Comparison of ENCODE assay signal across 25 cellular contexts in the genomic region with DNA sequence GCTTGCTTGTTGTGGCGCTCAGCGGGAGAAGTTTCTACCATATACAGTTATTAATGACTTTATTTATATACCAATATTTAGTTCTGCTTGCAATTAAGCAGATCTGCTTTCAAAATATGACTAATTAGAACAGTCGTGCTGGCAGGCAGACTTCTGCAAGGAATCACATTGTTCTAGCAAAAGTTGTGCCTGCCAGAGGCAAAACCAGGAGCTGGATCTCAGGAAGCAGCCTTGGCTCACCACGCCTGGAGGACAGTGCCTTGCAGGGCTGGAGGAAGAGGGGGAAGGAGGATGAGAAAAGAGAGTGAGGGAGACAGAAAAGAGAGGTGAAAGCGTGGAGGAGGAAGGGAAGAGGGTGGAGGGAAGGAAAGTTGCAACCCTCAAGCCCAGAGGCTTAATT.
"Had no signal": no experiment of that assay in that cellular context is flagged by ENCODE, and none has a peak within 500 bp of the region (broad histone marks: within the 10 kb centered on the region; RNA-seq: fewer than 3 reads in every experiment).

No MANE protein-coding gene starts in this region.

- H3K27me3 ChIP-seq: adrenal gland, body of pancreas had no signal

- H3K9me3 ChIP-seq: adrenal gland, body of pancreas, heart right ventricle had no signal

- H3K4me3 ChIP-seq: adrenal gland, body of pancreas, heart right ventricle had no signal

- DNase-seq: activated B cell treated with CpG ODN at 0.5 μM for 24 hours; activated CD4-positive, alpha-beta T cell treated with anti-CD3 and anti-CD28 coated beads for 48 hours; activated CD4-positive, alpha-beta T cell treated with anti-CD3 and anti-CD28 coated beads, Interleukin-2, amount 50 U/mL, for 1 hour; activated CD4-positive, alpha-beta T cell treated with anti-CD3 and anti-CD28 coated beads, Interleukin-2, amount 50 U/mL, for 48 hours; activated CD8-positive, alpha-beta memory T cell treated with anti-CD3 and anti-CD28 coated beads for 24 hours; activated CD8-positive, alpha-beta T cell treated with anti-CD3 and anti-CD28 coated beads for 36 hours; activated effector memory CD4-positive, alpha-beta T cell treated with anti-CD3 and anti-CD28 coated beads, Interleukin-2, amount 50 U/mL, for 16 hours; activated naive CD4-positive, alpha-beta T cell treated with anti-CD3 and anti-CD28 coated beads for 36 hours; activated naive CD8-positive, alpha-beta T cell treated with anti-CD3 and anti-CD28 coated beads for 36 hours; activated naive CD8-positive, alpha-beta T cell treated with anti-CD3 and anti-CD28 coated beads, Interleukin-2, amount 50 U/mL, for 24 hours; activated T-cell treated with anti-CD3 and anti-CD28 coated beads, Interleukin-2, amount 50 U/mL, for 4 hours; aorta; body of pancreas; cortex of kidney; effector memory CD4-positive, alpha-beta T cell; endodermal cell; foreskin fibroblast; glutamatergic neuron; heart right ventricle; T-helper 2 cell had no signal

- FAIRE-seq: colon, frontal cortex had no signal

- H3K36me3 ChIP-seq: adrenal gland, heart right ventricle had no signal

- H3K4me1 ChIP-seq: adrenal gland, body of pancreas had no signal

- H3K27ac ChIP-seq: adrenal gland, body of pancreas, heart right ventricle had no signal

- ATAC-seq: activated CD4-positive, CD25-positive, alpha-beta regulatory T cell treated with anti-CD3 and anti-CD28 coated beads, Interleukin-2, amount 50 U/mL, for 24 hours; activated CD8-positive, alpha-beta T cell treated with anti-CD3 and anti-CD28 coated beads for 36 hours; activated naive CD8-positive, alpha-beta T cell treated with anti-CD3 and anti-CD28 coated beads, Interleukin-2, amount 50 U/mL, for 24 hours; activated T-cell treated with anti-CD3 and anti-CD28 coated beads, Interleukin-2, amount 50 U/mL, for 4 hours; body of pancreas; esophagus mucosa; heart right ventricle had no signal
